In genomic region chr12:55036326-55036725, GRCh38 we compare ENCODE assay signal across 18 cellular contexts. TPM values are rescaled to one million over a fixed set of nuclear protein-coding genes. Genes with fewer than 3 reads are reported as not detected.
DNase-seq lines count a peak whose midpoint lies in the region; ATAC-seq and TF ChIP-seq lines count a peak whose summit lies in the region.
"Had no signal": no experiment of that assay in that cellular context is flagged by ENCODE, and none has a peak within 500 bp of the region (broad histone marks: within the 10 kb centered on the region; RNA-seq: fewer than 3 reads in every experiment).

No MANE protein-coding gene starts in this region.

- H3K4me1 Mint-ChIP-seq in stimulated activated naive CD8-positive, alpha-beta T cell treated with anti-CD3 and anti-CD28 coated beads, Interleukin-15, Interleukin-2, amounts not matched to agents 100 ng/mL and 50 ng/mL, for 24 hours (ENCODE audit: low read depth), result peaks cover 31% of the 10 kb centered on the region
- H3K4me1 Mint-ChIP-seq in activated T-helper 2 cell treated with anti-CD3 and anti-CD28 coated beads, Interferon-gamma antibody, Interleukin-2, Interleukin-4, amounts not matched to agents 10 μg/mL and 5 μg/mL and 100 μg/mL, durations not matched to agents 14 hours and 24 hours and 36 hours (ENCODE audit: low read depth), result peaks cover 18% of the 10 kb centered on the region
- peaks cover 43% of the 10 kb centered on the region for H3K4me1 Mint-ChIP-seq in stimulated activated naive CD8-positive, alpha-beta T cell treated with anti-CD3 and anti-CD28 coated beads, Interleukin-15, amount 100 ng/mL, for 72 hours

- H3K27me3 ChIP-seq in BE2C, result no peaks in the 10 kb centered on the region
- H3K27me3 ChIP-seq: brain microvascular endothelial cell had no signal

- no peak overlapping the region for H3K4me3 ChIP-seq in BE2C (ENCODE audit: low read depth, low read length)

- intact Hi-C loops in activated T-helper 2 cell treated with anti-CD3 and anti-CD28 coated beads, Interferon-gamma antibody, Interleukin-2, Interleukin-4, amounts not matched to agents 10 μg/mL and 5 μg/mL and 100 μg/mL, durations not matched to agents 14 hours and 24 hours and 36 hours (cut with micrococcal nuclease), result no loop called here

- no peaks in the 10 kb centered on the region for H3K9me3 Mint-ChIP-seq in stimulated activated naive CD8-positive, alpha-beta T cell treated with anti-CD3 and anti-CD28 coated beads, Interleukin-15, Interleukin-2, amounts not matched to agents 100 ng/mL and 50 ng/mL, for 24 hours
- no peaks in the 10 kb centered on the region for H3K9me3 Mint-ChIP-seq in activated T-helper 2 cell treated with anti-CD3 and anti-CD28 coated beads, Interferon-gamma antibody, Interleukin-2, Interleukin-4, amounts not matched to agents 10 μg/mL and 5 μg/mL and 100 μg/mL, durations not matched to agents 14 hours and 24 hours and 36 hours
- H3K9me3 Mint-ChIP-seq in stimulated activated naive CD8-positive, alpha-beta T cell treated with anti-CD3 and anti-CD28 coated beads, Interleukin-15, amount 100 ng/mL, for 72 hours, result no peaks in the 10 kb centered on the region
- H3K9me3 Mint-ChIP-seq: neural crest cell had no signal

- no peak for ATAC-seq in stimulated activated naive CD8-positive, alpha-beta T cell treated with anti-CD3 and anti-CD28 coated beads, Interleukin-15, Interleukin-2, amounts not matched to agents 100 U/mL and 50 U/mL, for 24 hours
- no peak for ATAC-seq in stimulated activated naive CD8-positive, alpha-beta T cell treated with anti-CD3 and anti-CD28 coated beads, Interleukin-15, amount 100 ng/mL, for 72 hours
- ATAC-seq: esophagus mucosa had no signal

- no peak for DNase-seq in stimulated activated naive CD8-positive, alpha-beta T cell treated with anti-CD3 and anti-CD28 coated beads, Interleukin-15, Interleukin-2, amounts not matched to agents 100 U/mL and 50 U/mL, for 24 hours
- peak; percentile 66 for DNase-seq in NOMO-1 treated with DMSO at 0.1 percent for 48 hours (lab: John Stamatoyannopoulos, UW; ENCODE audit: unreplicated experiment)
- DNase-seq in activated T-helper 2 cell treated with anti-CD3 and anti-CD28 coated beads, Interferon-gamma antibody, Interleukin-2, Interleukin-4, amounts not matched to agents 10 μg/mL and 5 μg/mL and 100 μg/mL, durations not matched to agents 14 hours and 24 hours and 36 hours (ENCODE audit: low spot score), result no peak
- no peak for DNase-seq in stimulated activated naive CD8-positive, alpha-beta T cell treated with anti-CD3 and anti-CD28 coated beads, Interleukin-15, amount 100 ng/mL, for 72 hours
- DNase-seq in DMS153 treated with DMSO at 0.1 percent for 48 hours (lab: John Stamatoyannopoulos, UW; ENCODE audit: unreplicated experiment), result no peak
- no peak for DNase-seq in stimulated activated CD4-positive, alpha-beta T cell treated with anti-CD3 and anti-CD28 coated beads, Interleukin-15, amount 100 ng/mL, for 24 hours
- DNase-seq in BE2C, result no peak
- DNase-seq: brain microvascular endothelial cell, GOT3, NCI-H2081 treated with DMSO at 0.1 percent for 48 hours, NCI-H524, retina, RPMI8226 had no signal

- H3K27ac Mint-ChIP-seq in stimulated activated naive CD8-positive, alpha-beta T cell treated with anti-CD3 and anti-CD28 coated beads, Interleukin-15, Interleukin-2, amounts not matched to agents 100 ng/mL and 50 ng/mL, for 24 hours, result peak overlapping the region; percentile 47
- no peak overlapping the region for H3K27ac Mint-ChIP-seq in activated T-helper 2 cell treated with anti-CD3 and anti-CD28 coated beads, Interferon-gamma antibody, Interleukin-2, Interleukin-4, amounts not matched to agents 10 μg/mL and 5 μg/mL and 100 μg/mL, durations not matched to agents 14 hours and 24 hours and 36 hours
- H3K27ac Mint-ChIP-seq in stimulated activated naive CD8-positive, alpha-beta T cell treated with anti-CD3 and anti-CD28 coated beads, Interleukin-15, amount 100 ng/mL, for 72 hours, result peak overlapping the region in 1 of 2 donors; percentile 84

- no peak for TF ChIP-seq CTCF in BE2C (IDR thresholded peaks at IDR 0.05; ENCODE audit: low read depth, low read length)

- no peaks in the 10 kb centered on the region for H3K36me3 Mint-ChIP-seq in stimulated activated naive CD8-positive, alpha-beta T cell treated with anti-CD3 and anti-CD28 coated beads, Interleukin-15, Interleukin-2, amounts not matched to agents 100 ng/mL and 50 ng/mL, for 24 hours (ENCODE audit: low read depth)
- H3K36me3 Mint-ChIP-seq in activated T-helper 2 cell treated with anti-CD3 and anti-CD28 coated beads, Interferon-gamma antibody, Interleukin-2, Interleukin-4, amounts not matched to agents 10 μg/mL and 5 μg/mL and 100 μg/mL, durations not matched to agents 14 hours and 24 hours and 36 hours (ENCODE audit: low read depth), result no peaks in the 10 kb centered on the region

- no peaks in the 10 kb centered on the region for H3K27me3 Mint-ChIP-seq in stimulated activated naive CD8-positive, alpha-beta T cell treated with anti-CD3 and anti-CD28 coated beads, Interleukin-15, Interleukin-2, amounts not matched to agents 100 ng/mL and 50 ng/mL, for 24 hours
- peaks cover 33% of the 10 kb centered on the region for H3K27me3 Mint-ChIP-seq in activated T-helper 2 cell treated with anti-CD3 and anti-CD28 coated beads, Interferon-gamma antibody, Interleukin-2, Interleukin-4, amounts not matched to agents 10 μg/mL and 5 μg/mL and 100 μg/mL, durations not matched to agents 14 hours and 24 hours and 36 hours (ENCODE audit: low read depth)
- H3K27me3 Mint-ChIP-seq in stimulated activated naive CD8-positive, alpha-beta T cell treated with anti-CD3 and anti-CD28 coated beads, Interleukin-15, amount 100 ng/mL, for 72 hours, result no peaks in the 10 kb centered on the region

- peak overlapping the region; percentile 11 for H3K4me3 Mint-ChIP-seq in stimulated activated naive CD8-positive, alpha-beta T cell treated with anti-CD3 and anti-CD28 coated beads, Interleukin-15, Interleukin-2, amounts not matched to agents 100 ng/mL and 50 ng/mL, for 24 hours
- peak overlapping the region; percentile 20 for H3K4me3 Mint-ChIP-seq in activated T-helper 2 cell treated with anti-CD3 and anti-CD28 coated beads, Interferon-gamma antibody, Interleukin-2, Interleukin-4, amounts not matched to agents 10 μg/mL and 5 μg/mL and 100 μg/mL, durations not matched to agents 14 hours and 24 hours and 36 hours (ENCODE audit: low read depth)
- peak overlapping the region; percentile 27 to 49 for H3K4me3 Mint-ChIP-seq in stimulated activated naive CD8-positive, alpha-beta T cell treated with anti-CD3 and anti-CD28 coated beads, Interleukin-15, amount 100 ng/mL, for 72 hours
- H3K4me3 Mint-ChIP-seq: neural crest cell had no signal

- H3K36me3 ChIP-seq in BE2C, result no peaks in the 10 kb centered on the region
- H3K36me3 ChIP-seq: brain microvascular endothelial cell had no signal

- H3K9me3 ChIP-seq in BE2C, result no peaks in the 10 kb centered on the region

- H3K4me1 ChIP-seq in BE2C, result no peaks in the 10 kb centered on the region

RNA-seq across cellular contexts. Expression of gene NEUROD4, which starts 16.6 kb away (rescaled TPM):
- total RNA-seq in activated T-helper 2 cell treated with anti-CD3 and anti-CD28 coated beads, Interferon-gamma antibody, Interleukin-2, Interleukin-4, amounts not matched to agents 10 μg/mL and 5 μg/mL and 100 μg/mL, durations not matched to agents 14 hours and 24 hours and 36 hours, result not detected in 2 replicates
- polyA plus RNA-seq in BE2C (2012; ENCODE audit: insufficient read depth, insufficient read length, low read depth), result not detected
- total RNA-seq: dermis microvascular lymphatic vessel endothelial cell, esophagus mucosa, lung microvascular endothelial cell had no signal

RNA-seq across cellular contexts. Expression of gene TESPA1, which starts 51.8 kb away (rescaled TPM):
- 179 and 186 TPM in 2 replicates for total RNA-seq in activated T-helper 2 cell treated with anti-CD3 and anti-CD28 coated beads, Interferon-gamma antibody, Interleukin-2, Interleukin-4, amounts not matched to agents 10 μg/mL and 5 μg/mL and 100 μg/mL, durations not matched to agents 14 hours and 24 hours and 36 hours
- not detected for polyA plus RNA-seq in BE2C (2012; ENCODE audit: insufficient read depth, insufficient read length, low read depth)
- total RNA-seq: dermis microvascular lymphatic vessel endothelial cell, lung microvascular endothelial cell, neural crest cell had no signal
